ENCODE assay signal across 24 cellular contexts in the genomic region with DNA sequence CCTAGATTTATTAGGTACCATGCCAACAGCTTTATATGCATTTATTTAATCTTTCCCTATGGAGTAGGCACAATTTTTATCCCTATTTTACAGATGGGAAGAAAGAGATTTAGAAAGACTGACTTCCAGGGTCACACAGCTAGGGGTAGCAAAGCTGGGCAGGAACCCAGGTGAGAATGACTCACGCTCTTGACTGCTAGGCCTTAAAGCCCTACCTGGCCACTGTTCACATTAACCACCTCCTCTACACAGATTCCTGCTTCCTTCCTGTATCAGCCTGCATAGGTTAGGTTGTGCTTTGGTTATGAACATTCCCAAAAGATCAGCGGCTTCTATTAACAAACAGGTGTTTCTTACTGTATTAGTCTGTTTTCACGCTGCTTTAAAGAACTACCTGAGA. TPM values are rescaled to one million over a fixed set of nuclear protein-coding genes. Genes with fewer than 3 reads are reported as not detected.
DNase-seq lines count a peak whose midpoint lies in the region; ATAC-seq lines count a peak whose summit lies in the region.
"Had no signal": no experiment of that assay in that cellular context is flagged by ENCODE, and none has a peak within 500 bp of the region (broad histone marks: within the 10 kb centered on the region; RNA-seq: fewer than 3 reads in every experiment).

No MANE protein-coding gene starts in this region.

- H3K9me3 Mint-ChIP-seq in effector memory CD8-positive, alpha-beta T cell: no peaks in the 10 kb centered on the region
- H3K9me3 Mint-ChIP-seq: activated CD8-positive, alpha-beta T cell treated with anti-CD3 and anti-CD28 coated beads for 36 hours; activated T-helper 2 cell treated with anti-CD3 and anti-CD28 coated beads, Interferon-gamma antibody, Interleukin-2, Interleukin-4, amounts not matched to agents 10 μg/mL and 5 μg/mL and 100 μg/mL, durations not matched to agents 14 hours and 24 hours and 36 hours; brain; CD8-positive, alpha-beta T cell; nephron progenitor cell had no signal

- H3K36me3 Mint-ChIP-seq in effector memory CD8-positive, alpha-beta T cell (ENCODE audit: insufficient read depth): no peaks in the 10 kb centered on the region
- H3K36me3 Mint-ChIP-seq: CD8-positive, alpha-beta T cell had no signal

- no peak overlapping the region for H3K4me3 Mint-ChIP-seq in effector memory CD8-positive, alpha-beta T cell
- H3K4me3 Mint-ChIP-seq: activated CD8-positive, alpha-beta T cell treated with anti-CD3 and anti-CD28 coated beads for 36 hours; B cell; brain; CD8-positive, alpha-beta T cell; nephron progenitor cell had no signal

- no peak overlapping the region for H3K27ac Mint-ChIP-seq in effector memory CD8-positive, alpha-beta T cell
- H3K27ac Mint-ChIP-seq: activated CD8-positive, alpha-beta T cell treated with anti-CD3 and anti-CD28 coated beads for 36 hours; activated T-helper 2 cell treated with anti-CD3 and anti-CD28 coated beads, Interferon-gamma antibody, Interleukin-2, Interleukin-4, amounts not matched to agents 10 μg/mL and 5 μg/mL and 100 μg/mL, durations not matched to agents 14 hours and 24 hours and 36 hours; B cell; brain; CD8-positive, alpha-beta T cell; nephron progenitor cell had no signal

- no peak for ATAC-seq in HG03280 (IDR thresholded peaks at IDR 0.05; ENCODE audit: unreplicated experiment)
- ATAC-seq in effector memory CD8-positive, alpha-beta T cell (replicated peaks): no peak
- ATAC-seq: activated CD8-positive, alpha-beta T cell treated with anti-CD3 and anti-CD28 coated beads for 36 hours; CD8-positive, alpha-beta T cell; Panc1 had no signal

- DNase-seq in DMS53 (lab: John Stamatoyannopoulos, UW) (peak; percentile 88), HT-29 (ENCODE audit: low spot score) (peak; percentile 11), cerebellum (ENCODE audit: low spot score) (peak; percentile 45), iPS-NIHi11 (ENCODE audit: low spot score) (peak; percentile 14), COLO829 (ENCODE audit: low spot score) (no peak), NCI-H1092 (lab: John Stamatoyannopoulos, UW) (no peak)
- no peak for DNase-seq in effector memory CD8-positive, alpha-beta T cell
- DNase-seq: activated CD8-positive, alpha-beta memory T cell treated with anti-CD3 and anti-CD28 coated beads, Interleukin-2, amount 50 U/mL, for 48 hours; activated CD8-positive, alpha-beta T cell treated with anti-CD3 and anti-CD28 coated beads for 36 hours; activated naive CD4-positive, alpha-beta T cell treated with anti-CD3 and anti-CD28 coated beads, Interleukin-2, amount 50 U/mL, for 16 hours; CD8-positive, alpha-beta T cell; DMS153; NCI-H1048; NCI-H187 treated with DMSO at 0.1 percent for 48 hours; NCI-H2227 treated with DMSO at 0.1 percent for 48 hours; NCI-H526; nephron progenitor cell; SHP77 treated with DMSO at 0.1 percent for 48 hours; stimulated activated CD4-positive, alpha-beta T cell treated with anti-CD3 and anti-CD28 coated beads, Interleukin-4, amount 100 ng/mL, for 4 hours had no signal

- H3K4me1 Mint-ChIP-seq in effector memory CD8-positive, alpha-beta T cell (ENCODE audit: low read depth in 2 of 2): no peaks in the 10 kb centered on the region
- H3K4me1 Mint-ChIP-seq: B cell, nephron progenitor cell had no signal

- no peaks in the 10 kb centered on the region for H3K27me3 Mint-ChIP-seq in effector memory CD8-positive, alpha-beta T cell
- H3K27me3 Mint-ChIP-seq: activated CD8-positive, alpha-beta T cell treated with anti-CD3 and anti-CD28 coated beads for 36 hours; brain had no signal

RNA-seq across cellular contexts. Expression of a gene that starts 53.2 kb away (rescaled TPM):
- total RNA-seq in HT-29 (2014; rRNA removed; shearing (Covaris generic)): 0.08 and 0.10 TPM in 2 replicates
- 86.7 TPM for total RNA-seq in cerebellum

RNA-seq across cellular contexts. Expression of a gene that starts 57.9 kb away (rescaled TPM):
- 0.53 and 1.2 TPM in 2 replicates for total RNA-seq in HT-29 (2014; rRNA removed; shearing (Covaris generic))
- total RNA-seq in cerebellum: 13.2 TPM

RNA-seq across cellular contexts. Expression of a gene that starts 57.9 kb away (rescaled TPM):
- total RNA-seq in HT-29 (2014; rRNA removed; shearing (Covaris generic)): 20.6 and 21.2 TPM in 2 replicates
- 46.9 TPM for total RNA-seq in cerebellum

Comparison
In these comparisons a context has a peak if more than half of its experiments do, and no peak if none do; other contexts are left out.
1. DNase-seq: peak in DMS53 (single experiment), HT-29 (single experiment), cerebellum (single experiment) and iPS-NIHi11 (single experiment); none in COLO829 (single experiment), effector memory CD8-positive, alpha-beta T cell (0 of 3) and NCI-H1092 (single experiment).
2. RNA of a gene that starts 53.2 kb away (total RNA-seq): 86.7 TPM in cerebellum (single experiment); 0.08 to 0.10 TPM in HT-29; every median in the first group is over 10 times any median in the second.